Comparison of ENCODE assay signal across 8 cellular contexts in the genomic region with DNA sequence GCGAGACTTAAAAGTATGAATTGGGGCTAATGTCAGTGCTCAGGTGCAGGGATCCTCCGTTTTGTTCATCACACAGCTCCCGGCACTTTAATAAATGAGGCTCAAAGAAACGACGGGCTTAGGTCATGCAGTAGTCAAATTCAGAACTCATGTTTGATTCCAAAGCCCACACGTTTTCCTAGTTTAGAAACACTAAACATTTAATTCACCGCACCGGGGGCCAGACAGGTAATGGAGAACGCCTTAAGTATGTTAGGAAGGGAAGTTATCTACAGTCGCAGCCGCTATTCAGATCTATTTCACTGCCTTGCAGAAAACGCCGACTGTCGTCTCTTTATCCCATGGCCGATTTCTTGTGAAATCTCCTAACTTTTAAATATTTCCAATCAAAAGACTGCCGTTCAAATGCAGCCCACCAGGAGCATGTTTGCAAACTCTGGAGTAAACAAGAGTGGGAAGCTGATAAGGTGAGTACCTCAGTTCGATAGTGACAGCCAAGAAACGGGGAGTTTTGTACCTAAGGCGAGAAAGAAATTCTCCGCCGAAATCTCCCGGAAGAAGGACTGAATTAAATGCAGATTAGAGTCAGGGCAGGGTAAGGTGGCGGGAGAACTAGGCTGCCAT. TPM values are rescaled to one million over a fixed set of nuclear protein-coding genes. Genes with fewer than 3 reads are reported as not detected.
DNase-seq lines count a peak whose midpoint lies in the region; ATAC-seq and TF ChIP-seq lines count a peak whose summit lies in the region.

No MANE protein-coding gene starts in this region.

- H3K36me3 Mint-ChIP-seq in CD8-positive, alpha-beta memory T cell, result peaks cover 0 to 11% (median 0%) of the 10 kb centered on the region in 3 donors

- H3K9me3 ChIP-seq in CD8-positive, alpha-beta memory T cell (ENCODE audit: low read length), result no peaks in the 10 kb centered on the region
- no peaks in the 10 kb centered on the region for H3K9me3 ChIP-seq in OCI-LY3 (ENCODE audit: insufficient read depth, low read length)
- no peaks in the 10 kb centered on the region for H3K9me3 ChIP-seq in endocrine pancreas (ENCODE audit: control insufficient read depth, low read length)
- no peaks in the 10 kb centered on the region for H3K9me3 ChIP-seq in neuronal stem cell (replicated peaks in 1 of 2; ENCODE audit: control insufficient read depth in 2 of 2, insufficient read depth in 1 of 2, low read depth in 1 of 2, low read length in 2 of 2)

- WGBS in neuronal stem cell (ENCODE audit: extremely low coverage in 2 of 2, insufficient read length in 2 of 2, insufficient replicate concordance in 1 of 2), 2 donors, result no CpG with 5 or more reads among the region's 23 CpGs

- peak overlapping the region; percentile 92 to 99 (median 97) for H3K27ac Mint-ChIP-seq in CD8-positive, alpha-beta memory T cell

- peak overlapping the region; percentile 93 for H3K18ac ChIP-seq in neuronal stem cell (ENCODE audit: low read length)

- H2BK5ac ChIP-seq in neuronal stem cell (ENCODE audit: low read length), result no peak overlapping the region

- no peak overlapping the region for H2BK12ac ChIP-seq in neuronal stem cell (ENCODE audit: low read length)

- no peak for DNase-seq in CD8-positive, alpha-beta memory T cell
- no peak for DNase-seq in neuronal stem cell (ENCODE audit: low spot score)
- no peak for DNase-seq in NCI-H1092 (lab: John Stamatoyannopoulos, UW)
- DNase-seq in cortex of kidney (lab: John Stamatoyannopoulos, UW), result no peak
- no peak for DNase-seq in cerebellar cortex (ENCODE audit: low spot score)

- H3K79me1 ChIP-seq in neuronal stem cell (ENCODE audit: low read depth, low read length), result peaks cover 2% of the 10 kb centered on the region

- peak overlapping the region; percentile 96 for H2AFZ ChIP-seq in OCI-LY3 (ENCODE audit: low read depth, low read length)
- H2AFZ ChIP-seq in neuronal stem cell (ENCODE audit: low read length), result peak overlapping the region; percentile 94

- peak overlapping the region; percentile 89 for H3K4me3 ChIP-seq in CD8-positive, alpha-beta memory T cell (ENCODE audit: low read length)
- peak overlapping the region; percentile 90 for H3K4me3 ChIP-seq in OCI-LY3 (ENCODE audit: low read length)
- peak overlapping the region; percentile 96 for H3K4me3 ChIP-seq in endocrine pancreas (ENCODE audit: control insufficient read depth, insufficient read depth, low read length)
- peak overlapping the region; percentile 85 to 94 for H3K4me3 ChIP-seq in neuronal stem cell (ENCODE audit: low read length in 2 of 2)

- H3K27me3 Mint-ChIP-seq in CD8-positive, alpha-beta memory T cell, result peaks cover 0 to 3% of the 10 kb centered on the region in 2 donors

- POLR2A ChIA-PET in CD8-positive, alpha-beta memory T cell (lab: Charles Lee), result no interaction called here

- H3K4me2 ChIP-seq in OCI-LY3 (ENCODE audit: low read length) (peak overlapping the region; percentile 89), neuronal stem cell (ENCODE audit: insufficient read depth, low read length, poor library complexity, severe bottlenecking) (peak overlapping the region; percentile 68)

- H2BK120ac ChIP-seq in neuronal stem cell (ENCODE audit: low read depth, low read length), result no peak overlapping the region

- no peak for TF ChIP-seq CTCF in OCI-LY3 (IDR thresholded peaks at IDR 0.05; ENCODE audit: low read depth, low read length)

- H4K8ac ChIP-seq in neuronal stem cell (ENCODE audit: low read depth, low read length), result no peak overlapping the region

- no peaks in the 10 kb centered on the region for H3K27me3 ChIP-seq in CD8-positive, alpha-beta memory T cell (ENCODE audit: insufficient read depth, low read length, poor library complexity, severe bottlenecking)
- peaks cover 5% of the 10 kb centered on the region; the same call in 1 of the 2 replicates for H3K27me3 ChIP-seq in OCI-LY3 (ENCODE audit: low read depth, low read length)
- H3K27me3 ChIP-seq in endocrine pancreas (ENCODE audit: control insufficient read depth, insufficient read depth, low read length), result no peaks in the 10 kb centered on the region
- H3K27me3 ChIP-seq in neuronal stem cell (ENCODE audit: control insufficient read depth in 3 of 3, insufficient read depth in 3 of 3, low read depth in 1 of 3, low read length in 3 of 3), result peaks cover 0 to 9% (median 0%) of the 10 kb centered on the region in 3 experiments

- H4K20me1 ChIP-seq in OCI-LY3 (ENCODE audit: insufficient read depth, low read length), result no peaks in the 10 kb centered on the region

- H3K4me1 ChIP-seq in CD8-positive, alpha-beta memory T cell (ENCODE audit: insufficient read depth, low read length), result peaks cover 12% of the 10 kb centered on the region
- H3K4me1 ChIP-seq in OCI-LY3 (ENCODE audit: low read length) (peaks cover 9% of the 10 kb centered on the region), endocrine pancreas (ENCODE audit: control insufficient read depth, insufficient read depth, low read length) (no peaks in the 10 kb centered on the region), neuronal stem cell (ENCODE audit: control insufficient read depth in 2 of 2, insufficient read depth in 1 of 2, low read depth in 1 of 2, low read length in 2 of 2) (no peaks in the 10 kb centered on the region)

- no peaks in the 10 kb centered on the region for H3K9me3 Mint-ChIP-seq in CD8-positive, alpha-beta memory T cell

- H3K9ac ChIP-seq in OCI-LY3 (ENCODE audit: low read length), result peak overlapping the region; percentile 81
- H3K9ac ChIP-seq in endocrine pancreas (ENCODE audit: control insufficient read depth, insufficient read depth, low read length), result peak overlapping the region; percentile 86
- peak overlapping the region; percentile 84 for H3K9ac ChIP-seq in neuronal stem cell (ENCODE audit: low read depth, low read length, poor library complexity)

- H3K4me1 Mint-ChIP-seq in CD8-positive, alpha-beta memory T cell, result peaks cover 18 to 21% (median 21%) of the 10 kb centered on the region in 3 donors

- ATAC-seq in GM19397 (IDR thresholded peaks at IDR 0.05; ENCODE audit: unreplicated experiment), result no peak

- H2AK5ac ChIP-seq in neuronal stem cell (ENCODE audit: low read depth, low read length), result no peak overlapping the region

- peak overlapping the region; percentile 45 for H3K23ac ChIP-seq in neuronal stem cell (ENCODE audit: low read depth, low read length, poor library complexity)

- H3K27ac ChIP-seq in CD8-positive, alpha-beta memory T cell (ENCODE audit: low read depth, low read length), result peak overlapping the region; percentile 85
- H3K27ac ChIP-seq in OCI-LY3 (ENCODE audit: low read length) (peak overlapping the region; percentile 58), neuronal stem cell (replicated peaks; ENCODE audit: low read length) (peak overlapping the region; percentile 91)

- CTCF ChIA-PET in CD8-positive, alpha-beta memory T cell (lab: Charles Lee), result interaction anchor here (1.2 to 2.1 kb wide), 6 partner anchors 10 to 457 kb away, joined by 3 to 9 read pairs (median 5); no protein-coding TSS in a partner anchor

- no peak overlapping the region for H3K4ac ChIP-seq in neuronal stem cell (ENCODE audit: low read length)

- no peak overlapping the region for H3K14ac ChIP-seq in neuronal stem cell (ENCODE audit: low read length)

- no peaks in the 10 kb centered on the region for H3K36me3 ChIP-seq in CD8-positive, alpha-beta memory T cell (ENCODE audit: insufficient read depth, low read length)
- H3K36me3 ChIP-seq in OCI-LY3 (replicated peaks; ENCODE audit: low read depth, low read length) (no peaks in the 10 kb centered on the region), endocrine pancreas (ENCODE audit: control insufficient read depth, insufficient read depth, low read length) (no peaks in the 10 kb centered on the region), neuronal stem cell (replicated peaks in 1 of 2; ENCODE audit: control insufficient read depth in 2 of 2, insufficient read depth in 2 of 2, low read length in 2 of 2) (no peaks in the 10 kb centered on the region)

- no peak overlapping the region for H2BK15ac ChIP-seq in neuronal stem cell (ENCODE audit: low read length)

- no peaks in the 10 kb centered on the region; the same call in 1 of the 2 replicates for H3K79me2 ChIP-seq in OCI-LY3 (ENCODE audit: low read length)

- peak overlapping the region; percentile 94 to 99 (median 98) for H3K4me3 Mint-ChIP-seq in CD8-positive, alpha-beta memory T cell

- H4K91ac ChIP-seq in neuronal stem cell (ENCODE audit: low read depth, low read length, poor library complexity), result no peak overlapping the region

RNA-seq across cellular contexts. Expression of a gene that starts 0.6 kb away (rescaled TPM):
- total RNA-seq in CD8-positive, alpha-beta memory T cell, result under 1 TPM; 0.27 to 0.33 TPM
- not detected for polyA plus RNA-seq in CD8-positive, alpha-beta memory T cell
- not detected for polyA plus RNA-seq in neuronal stem cell (2013, experiment 1 of 2)
- not detected for polyA plus RNA-seq in neuronal stem cell (2013, experiment 2 of 2)

RNA-seq across cellular contexts. Expression of a gene that starts 0.6 kb away (rescaled TPM):
- 10 to 100 TPM; 12.4 to 17.3 TPM for total RNA-seq in CD8-positive, alpha-beta memory T cell
- polyA plus RNA-seq in CD8-positive, alpha-beta memory T cell, result 12.0 TPM
- polyA plus RNA-seq in neuronal stem cell (2013, experiment 1 of 2), result 30.8 TPM
- 31.4 TPM for polyA plus RNA-seq in neuronal stem cell (2013, experiment 2 of 2)

RNA-seq across cellular contexts. Expression of a gene that starts 30.9 kb away (rescaled TPM):
- total RNA-seq in CD8-positive, alpha-beta memory T cell, result not detected
- not detected for polyA plus RNA-seq in CD8-positive, alpha-beta memory T cell
- polyA plus RNA-seq in neuronal stem cell (2013, experiment 1 of 2), result 0.08 TPM
- polyA plus RNA-seq in neuronal stem cell (2013, experiment 2 of 2), result 0.06 TPM
